Comparison of ENCODE assay signal across 1 cellular context in the genomic region with DNA sequence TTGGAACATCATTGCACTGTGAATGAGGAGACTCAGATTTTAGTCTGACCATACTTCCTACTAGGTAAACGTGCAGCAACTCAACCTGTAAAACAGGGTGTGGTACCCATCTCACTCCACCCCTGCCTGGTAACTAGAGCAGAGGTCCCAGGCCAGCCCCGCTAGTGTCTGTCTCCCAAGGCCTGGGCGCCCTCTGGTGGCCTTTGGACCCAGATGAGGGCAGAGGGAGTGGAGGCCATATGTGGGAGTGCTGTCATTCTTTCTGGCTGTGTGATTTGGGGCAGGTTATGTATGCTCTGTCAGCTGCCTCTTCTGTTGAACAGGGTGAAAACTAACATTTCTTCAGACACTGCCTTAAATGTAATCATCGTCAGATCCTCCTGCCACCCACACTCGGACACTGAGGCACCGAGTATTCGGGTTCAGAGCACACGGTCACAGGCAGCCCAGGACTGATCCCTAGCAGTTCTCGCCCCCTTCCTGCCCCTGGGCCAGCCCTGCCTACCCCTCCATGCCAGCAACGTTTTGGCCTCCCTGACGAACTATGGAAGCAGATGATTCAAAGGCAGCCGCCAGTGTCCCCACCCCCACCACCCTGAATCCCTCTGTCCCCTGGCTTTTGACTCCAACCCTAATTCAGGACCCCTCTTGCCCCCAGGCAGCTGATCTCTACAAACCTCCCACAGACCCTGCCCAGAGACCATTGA.
TF ChIP-seq lines count a peak whose summit lies in the region.

No MANE protein-coding gene starts in this region.

TF ChIP-seq in K562, 482 proteins besides CTCF, POLR2A, EP300 and RAD21 (continued from another document and continues in another):
- TF ChIP-seq RREB1 (CRISPR knock-in tag; IDR thresholded peaks at IDR 0.05): no peak
- TF ChIP-seq NCOA4 (IDR thresholded peaks at IDR 0.05; ENCODE audit: partially characterized antibody): no peak
- no peak for TF ChIP-seq HMGXB4 (CRISPR knock-in tag; IDR thresholded peaks at IDR 0.05)
- no peak for TF ChIP-seq SMARCA5 (IDR thresholded peaks at IDR 0.05)
- TF ChIP-seq, protein P1, sequence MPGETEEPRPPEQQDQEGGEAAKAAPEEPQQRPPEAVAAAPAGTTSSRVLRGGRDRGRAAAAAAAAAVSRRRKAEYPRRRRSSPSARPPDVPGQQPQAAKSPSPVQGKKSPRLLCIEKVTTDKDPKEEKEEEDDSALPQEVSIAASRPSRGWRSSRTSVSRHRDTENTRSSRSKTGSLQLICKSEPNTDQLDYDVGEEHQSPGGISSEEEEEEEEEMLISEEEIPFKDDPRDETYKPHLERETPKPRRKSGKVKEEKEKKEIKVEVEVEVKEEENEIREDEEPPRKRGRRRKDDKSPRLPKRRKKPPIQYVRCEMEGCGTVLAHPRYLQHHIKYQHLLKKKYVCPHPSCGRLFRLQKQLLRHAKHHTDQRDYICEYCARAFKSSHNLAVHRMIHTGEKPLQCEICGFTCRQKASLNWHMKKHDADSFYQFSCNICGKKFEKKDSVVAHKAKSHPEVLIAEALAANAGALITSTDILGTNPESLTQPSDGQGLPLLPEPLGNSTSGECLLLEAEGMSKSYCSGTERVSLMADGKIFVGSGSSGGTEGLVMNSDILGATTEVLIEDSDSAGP (CRISPR knock-in tag; IDR thresholded peaks at IDR 0.05): no peak
- peak; percentile 81 for TF ChIP-seq CC2D1A (IDR thresholded peaks at IDR 0.05)
- TF ChIP-seq HSF4 (CRISPR knock-in tag; IDR thresholded peaks at IDR 0.05; ENCODE audit: borderline replicate concordance): no peak
- no peak for TF ChIP-seq ZNF316 (IDR thresholded peaks at IDR 0.05)
- no peak for TF ChIP-seq FIP1L1 (IDR thresholded peaks at IDR 0.05; ENCODE audit: low read depth, low read length, poor library complexity, severe bottlenecking)
- no peak for TF ChIP-seq RBM39 (optimal IDR thresholded peaks at IDR 0.05; ENCODE audit: low read depth, low read length)
- no peak for TF ChIP-seq NCOA2 (IDR thresholded peaks at IDR 0.05; ENCODE audit: partially characterized antibody in 2 of 2)
- TF ChIP-seq, protein P2, sequence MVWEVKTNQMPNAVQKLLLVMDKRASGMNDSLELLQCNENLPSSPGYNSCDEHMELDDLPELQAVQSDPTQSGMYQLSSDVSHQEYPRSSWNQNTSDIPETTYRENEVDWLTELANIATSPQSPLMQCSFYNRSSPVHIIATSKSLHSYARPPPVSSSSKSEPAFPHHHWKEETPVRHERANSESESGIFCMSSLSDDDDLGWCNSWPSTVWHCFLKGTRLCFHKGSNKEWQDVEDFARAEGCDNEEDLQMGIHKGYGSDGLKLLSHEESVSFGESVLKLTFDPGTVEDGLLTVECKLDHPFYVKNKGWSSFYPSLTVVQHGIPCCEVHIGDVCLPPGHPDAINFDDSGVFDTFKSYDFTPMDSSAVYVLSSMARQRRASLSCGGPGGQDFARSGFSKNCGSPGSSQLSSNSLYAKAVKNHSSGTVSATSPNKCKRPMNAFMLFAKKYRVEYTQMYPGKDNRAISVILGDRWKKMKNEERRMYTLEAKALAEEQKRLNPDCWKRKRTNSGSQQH (CRISPR knock-in tag; IDR thresholded peaks at IDR 0.05): no peak
- TF ChIP-seq ZNF408 (CRISPR knock-in tag; IDR thresholded peaks at IDR 0.05; ENCODE audit: low read depth): no peak
- TF ChIP-seq, protein P3, sequence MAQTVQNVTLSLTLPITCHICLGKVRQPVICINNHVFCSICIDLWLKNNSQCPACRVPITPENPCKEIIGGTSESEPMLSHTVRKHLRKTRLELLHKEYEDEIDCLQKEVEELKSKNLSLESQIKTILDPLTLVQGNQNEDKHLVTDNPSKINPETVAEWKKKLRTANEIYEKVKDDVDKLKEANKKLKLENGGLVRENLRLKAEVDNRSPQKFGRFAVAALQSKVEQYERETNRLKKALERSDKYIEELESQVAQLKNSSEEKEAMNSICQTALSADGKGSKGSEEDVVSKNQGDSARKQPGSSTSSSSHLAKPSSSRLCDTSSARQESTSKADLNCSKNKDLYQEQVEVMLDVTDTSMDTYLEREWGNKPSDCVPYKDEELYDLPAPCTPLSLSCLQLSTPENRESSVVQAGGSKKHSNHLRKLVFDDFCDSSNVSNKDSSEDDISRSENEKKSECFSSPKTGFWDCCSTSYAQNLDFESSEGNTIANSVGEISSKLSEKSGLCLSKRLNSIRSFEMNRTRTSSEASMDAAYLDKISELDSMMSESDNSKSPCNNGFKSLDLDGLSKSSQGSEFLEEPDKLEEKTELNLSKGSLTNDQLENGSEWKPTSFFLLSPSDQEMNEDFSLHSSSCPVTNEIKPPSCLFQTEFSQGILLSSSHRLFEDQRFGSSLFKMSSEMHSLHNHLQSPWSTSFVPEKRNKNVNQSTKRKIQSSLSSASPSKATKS (CRISPR knock-in tag; IDR thresholded peaks at IDR 0.05): no peak
- no peak for TF ChIP-seq GTF2B (IDR thresholded peaks at IDR 0.05; ENCODE audit: extremely low read depth, insufficient read length)
- TF ChIP-seq ARID4B (CRISPR knock-in tag; IDR thresholded peaks at IDR 0.05): no peak
- no peak for TF ChIP-seq ZNF124 (CRISPR knock-in tag; IDR thresholded peaks at IDR 0.05)
- TF ChIP-seq, protein P4, sequence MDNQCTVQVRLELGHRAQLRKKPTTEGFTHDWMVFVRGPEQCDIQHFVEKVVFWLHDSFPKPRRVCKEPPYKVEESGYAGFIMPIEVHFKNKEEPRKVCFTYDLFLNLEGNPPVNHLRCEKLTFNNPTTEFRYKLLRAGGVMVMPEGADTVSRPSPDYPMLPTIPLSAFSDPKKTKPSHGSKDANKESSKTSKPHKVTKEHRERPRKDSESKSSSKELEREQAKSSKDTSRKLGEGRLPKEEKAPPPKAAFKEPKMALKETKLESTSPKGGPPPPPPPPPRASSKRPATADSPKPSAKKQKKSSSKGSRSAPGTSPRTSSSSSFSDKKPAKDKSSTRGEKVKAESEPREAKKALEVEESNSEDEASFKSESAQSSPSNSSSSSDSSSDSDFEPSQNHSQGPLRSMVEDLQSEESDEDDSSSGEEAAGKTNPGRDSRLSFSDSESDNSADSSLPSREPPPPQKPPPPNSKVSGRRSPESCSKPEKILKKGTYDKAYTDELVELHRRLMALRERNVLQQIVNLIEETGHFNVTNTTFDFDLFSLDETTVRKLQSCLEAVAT (IDR thresholded peaks at IDR 0.05): no peak
- TF ChIP-seq MYBL2 (IDR thresholded peaks at IDR 0.05; ENCODE audit: low read depth): no peak
- no peak for TF ChIP-seq MYBL2 (CRISPR knock-in tag; IDR thresholded peaks at IDR 0.05; ENCODE audit: borderline replicate concordance)
- TF ChIP-seq ZNF274 (IDR thresholded peaks at IDR 0.05; ENCODE audit: borderline replicate concordance, low read depth, low read length): no peak
- no peak for TF ChIP-seq ARID3A (IDR thresholded peaks at IDR 0.05; ENCODE audit: borderline replicate concordance, low read depth, low read length)
- no peak for TF ChIP-seq IRF2 (CRISPR knock-in tag; IDR thresholded peaks at IDR 0.05)
- TF ChIP-seq POLR2AphosphoS2 (IDR thresholded peaks at IDR 0.05; ENCODE audit: low read length): no peak
- no peak for TF ChIP-seq TFAM (CRISPR knock-in tag; conservative IDR thresholded peaks at IDR 0.05)
- TF ChIP-seq, protein P5, sequence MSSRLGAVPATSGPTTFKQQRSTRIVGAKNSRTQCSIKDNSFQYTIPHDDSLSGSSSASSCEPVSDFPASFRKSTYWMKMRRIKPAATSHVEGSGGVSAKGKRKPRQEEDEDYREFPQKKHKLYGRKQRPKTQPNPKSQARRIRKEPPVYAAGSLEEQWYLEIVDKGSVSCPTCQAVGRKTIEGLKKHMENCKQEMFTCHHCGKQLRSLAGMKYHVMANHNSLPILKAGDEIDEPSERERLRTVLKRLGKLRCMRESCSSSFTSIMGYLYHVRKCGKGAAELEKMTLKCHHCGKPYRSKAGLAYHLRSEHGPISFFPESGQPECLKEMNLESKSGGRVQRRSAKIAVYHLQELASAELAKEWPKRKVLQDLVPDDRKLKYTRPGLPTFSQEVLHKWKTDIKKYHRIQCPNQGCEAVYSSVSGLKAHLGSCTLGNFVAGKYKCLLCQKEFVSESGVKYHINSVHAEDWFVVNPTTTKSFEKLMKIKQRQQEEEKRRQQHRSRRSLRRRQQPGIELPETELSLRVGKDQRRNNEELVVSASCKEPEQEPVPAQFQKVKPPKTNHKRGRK (tag; IDR thresholded peaks at IDR 0.05): no peak
